ENCODE assay signal across 24 cellular contexts in genomic region chrX:155009994-155010472, GRCh38. TPM values are rescaled to one million over a fixed set of nuclear protein-coding genes. Genes with fewer than 3 reads are reported as not detected.
DNase-seq lines count a peak whose midpoint lies in the region; ATAC-seq and TF ChIP-seq lines count a peak whose summit lies in the region.
"Had no signal": no experiment of that assay in that cellular context is flagged by ENCODE, and none has a peak within 500 bp of the region (broad histone marks: within the 10 kb centered on the region; RNA-seq: fewer than 3 reads in every experiment).

No MANE protein-coding gene starts in this region.

- ATAC-seq in Right ventricle myocardium superior (ENCODE audit: poor library complexity) (peak; percentile 64), GM18907 (IDR thresholded peaks at IDR 0.05; ENCODE audit: unreplicated experiment) (no peak), HG03039 (IDR thresholded peaks at IDR 0.05; ENCODE audit: unreplicated experiment) (no peak)
- ATAC-seq: activated CD8-positive, alpha-beta T cell treated with anti-CD3 and anti-CD28 coated beads, Interleukin-2, amount 10 ng/mL, durations not matched to agents 7 days and 5 days; HCT116; upper lobe of right lung had no signal

- intact Hi-C loops in Right ventricle myocardium superior (cut with DNase I) (no loop called here), uterus (cut with DNase I; ENCODE audit: low total_unique reads) (no loop called here)

- DNase-seq in cardiac fibroblast (ENCODE audit: low read depth in 2 of 2) (peak; percentile 3 to 83), Right ventricle myocardium superior (no peak), lung microvascular endothelial cell (ENCODE audit: low read depth in 2 of 2) (peak; percentile 35 to 92), uterus (peak in 1 of 2 donors; percentile 27)
- no peak for DNase-seq in activated CD4-positive, alpha-beta T cell treated with anti-CD3 and anti-CD28 coated beads for 1 hour
- DNase-seq: activated CD8-positive, alpha-beta T cell treated with anti-CD3 and anti-CD28 coated beads, Interleukin-2, amount 10 ng/mL, durations not matched to agents 7 days and 5 days; C1 segment of cervical spinal cord; Calu3; central memory CD4-positive, alpha-beta T cell; mesendoderm; naive B cell; NCI-H146; NCI-H446; NCI-H774; psoas muscle; RPMI8226; small intestine; stimulated activated CD4-positive, alpha-beta T cell treated with anti-CD3 and anti-CD28 coated beads, Interleukin-2, amount 100 ng/mL, for 24 hours; upper lobe of right lung had no signal

- TF ChIP-seq POLR2A in uterus (IDR thresholded peaks at IDR 0.05), result no peak

- H3K9me3 ChIP-seq in uterus, result no peaks in the 10 kb centered on the region
- H3K9me3 ChIP-seq: ascending aorta, psoas muscle, upper lobe of right lung had no signal

- TF ChIP-seq CTCF in cardiac fibroblast (IDR thresholded peaks at IDR 0.05; ENCODE audit: low read depth, low read length) (no peak), uterus (IDR thresholded peaks at IDR 0.05) (no peak)

- no peaks in the 10 kb centered on the region for H3K4me1 ChIP-seq in uterus
- H3K4me1 ChIP-seq: ascending aorta, psoas muscle, upper lobe of right lung had no signal

- H3K36me3 ChIP-seq in uterus, result no peaks in the 10 kb centered on the region
- H3K36me3 ChIP-seq: ascending aorta, upper lobe of right lung had no signal

- H3K4me3 ChIP-seq in cardiac fibroblast (replicated peaks in 1 of 2; ENCODE audit: low read depth in 2 of 2, low read length in 2 of 2) (no peak overlapping the region), uterus (no peak overlapping the region)
- H3K4me3 ChIP-seq: ascending aorta, psoas muscle, SK-N-MC, upper lobe of right lung had no signal

- peak overlapping the region; percentile 8 to 37 for H3K27ac ChIP-seq in uterus
- H3K27ac ChIP-seq: ascending aorta, SK-N-MC, upper lobe of right lung had no signal

- no peaks in the 10 kb centered on the region for H3K27me3 ChIP-seq in uterus
- H3K27me3 ChIP-seq: ascending aorta, upper lobe of right lung had no signal

RNA-seq across cellular contexts. Expression of gene F8, which starts 12.5 kb away (rescaled TPM):
- 38.9 TPM for total RNA-seq in Right ventricle myocardium superior
- 3.7 and 20.8 TPM in 2 replicates for total RNA-seq in lung microvascular endothelial cell
- 10 to 100 TPM; 11.8 to 63.0 (median 28.5) TPM for total RNA-seq in uterus

RNA-seq across cellular contexts. Expression of gene FUNDC2, which starts 16.6 kb away (rescaled TPM):
- total RNA-seq in Right ventricle myocardium superior (366 TPM), lung microvascular endothelial cell (27.5 and 57.7 TPM in 2 replicates), uterus (100 to 1,000 TPM in 1 of 4 donors, 10 to 100 TPM in 3; 47.8 to 102 (median 70.7) TPM)

Comparison
In these comparisons a context has a peak if more than half of its experiments do, and no peak if none do; other contexts are left out.
1. DNase-seq: peak in cardiac fibroblast (2 of 2) and lung microvascular endothelial cell (2 of 2); none in Right ventricle myocardium superior (single experiment) and activated CD4-positive, alpha-beta T cell treated with anti-CD3 and anti-CD28 coated beads for 1 hour (single experiment).